In genomic region chr17:31433091-31433790, GRCh38 we compare ENCODE assay signal across 12 cellular contexts. TPM values are rescaled to one million over a fixed set of nuclear protein-coding genes. Genes with fewer than 3 reads are reported as not detected.
DNase-seq lines count a peak whose midpoint lies in the region; ATAC-seq and TF ChIP-seq lines count a peak whose summit lies in the region.
"Had no signal": no experiment of that assay in that cellular context is flagged by ENCODE, and none has a peak within 500 bp of the region (broad histone marks: within the 10 kb centered on the region; RNA-seq: fewer than 3 reads in every experiment).

No MANE protein-coding gene starts in this region.

- in situ Hi-C loops in gastrocnemius medialis (cut with MboI; ENCODE audit: low sequenced_read_pairs in 4 of 4): loop anchor here (25.0 kb wide), 2 partner anchors 404 to 429 kb away; partner anchors contain the start of gene COPRS (in 1 of the 4)

- peaks cover 15% of the 10 kb centered on the region for H3K4me1 ChIP-seq in CD8-positive, alpha-beta memory T cell (ENCODE audit: insufficient read depth, low read length)
- no peaks in the 10 kb centered on the region for H3K4me1 ChIP-seq in gastrocnemius medialis
- H3K4me1 ChIP-seq: right lobe of liver had no signal

- no peaks in the 10 kb centered on the region for H3K36me3 ChIP-seq in CD8-positive, alpha-beta memory T cell (ENCODE audit: insufficient read depth, low read length)
- no peaks in the 10 kb centered on the region for H3K36me3 ChIP-seq in KOPT-K1 (ENCODE audit: insufficient read depth, low read length)
- no peaks in the 10 kb centered on the region for H3K36me3 ChIP-seq in gastrocnemius medialis
- H3K36me3 ChIP-seq: right lobe of liver had no signal

- TF ChIP-seq POLR2A in gastrocnemius medialis (IDR thresholded peaks at IDR 0.05): no peak

- intact Hi-C loops in gastrocnemius medialis (cut with DNase I; ENCODE audit: low total_unique reads): no loop called here

- peaks cover 9 to 25% of the 10 kb centered on the region in 2 donors for H3K27me3 Mint-ChIP-seq in CD8-positive, alpha-beta memory T cell
- H3K27me3 Mint-ChIP-seq in activated CD4-positive, alpha-beta memory T cell treated with anti-CD3 and anti-CD28 coated beads, Interleukin-2, amount 10 ng/mL, durations not matched to agents 7 days and 5 days: peaks cover 31% of the 10 kb centered on the region
- H3K27me3 Mint-ChIP-seq in immature natural killer cell (ENCODE audit: low read depth in 3 of 3): peaks cover 3 to 14% (median 9%) of the 10 kb centered on the region in 3 donors

- H3K27ac Mint-ChIP-seq in CD8-positive, alpha-beta memory T cell: peak overlapping the region in 6 of 8 donors; percentile 2 to 80 (median 40)
- H3K27ac Mint-ChIP-seq in activated CD4-positive, alpha-beta memory T cell treated with anti-CD3 and anti-CD28 coated beads, Interleukin-2, amount 10 ng/mL, durations not matched to agents 7 days and 5 days: no peak overlapping the region
- peak overlapping the region in 4 of 6 donors; percentile 27 to 73 (median 64) for H3K27ac Mint-ChIP-seq in immature natural killer cell

- ATAC-seq in gastrocnemius medialis: no peak
- no peak for ATAC-seq in GM18867 (IDR thresholded peaks at IDR 0.05; ENCODE audit: unreplicated experiment)
- ATAC-seq in SK-N-SH treated with all-trans-retinoic acid at 6 μM for 48 hours: no peak
- ATAC-seq: right lobe of liver had no signal

- DNase-seq in CD8-positive, alpha-beta memory T cell: peak; percentile 31 to 66 (median 37)
- peak; percentile 69 for DNase-seq in activated CD4-positive, alpha-beta memory T cell treated with anti-CD3 and anti-CD28 coated beads, Interleukin-2, amount 10 ng/mL, durations not matched to agents 7 days and 5 days
- peak; percentile 53 to 57 (median 54) for DNase-seq in immature natural killer cell
- no peak for DNase-seq in gastrocnemius medialis
- no peak for DNase-seq in caudate nucleus (lab: John Stamatoyannopoulos, UW)
- DNase-seq: COR-L47, NCI-H446, SHP77 treated with DMSO at 0.1 percent for 48 hours had no signal

- H3K4me3 ChIP-seq in CD8-positive, alpha-beta memory T cell (ENCODE audit: low read length): no peak overlapping the region
- no peak overlapping the region for H3K4me3 ChIP-seq in gastrocnemius medialis
- H3K4me3 ChIP-seq: right lobe of liver had no signal

- CTCF ChIA-PET in CD8-positive, alpha-beta memory T cell (lab: Charles Lee): interaction anchor here (1.2 to 7.6 kb wide), 4 partner anchors 44 to 409 kb away, joined by 3 to 117 read pairs (median 6); no protein-coding TSS in a partner anchor
- CTCF ChIA-PET in activated CD4-positive, alpha-beta memory T cell treated with anti-CD3 and anti-CD28 coated beads, Interleukin-2, amount 10 ng/mL, durations not matched to agents 7 days and 5 days (lab: Charles Lee): interaction anchor here (1.2 kb wide), 1 partner anchor 102 kb away, joined by 3 read pairs; no protein-coding TSS in a partner anchor

- H3K4me1 Mint-ChIP-seq in CD8-positive, alpha-beta memory T cell: peaks cover 14 to 25% (median 19%) of the 10 kb centered on the region in 3 donors
- peaks cover 22% of the 10 kb centered on the region for H3K4me1 Mint-ChIP-seq in activated CD4-positive, alpha-beta memory T cell treated with anti-CD3 and anti-CD28 coated beads, Interleukin-2, amount 10 ng/mL, durations not matched to agents 7 days and 5 days
- H3K4me1 Mint-ChIP-seq in immature natural killer cell: peaks cover 20 to 25% of the 10 kb centered on the region in 2 donors

- H3K9me3 ChIP-seq in CD8-positive, alpha-beta memory T cell (ENCODE audit: low read length): no peaks in the 10 kb centered on the region
- H3K9me3 ChIP-seq in KOPT-K1 (ENCODE audit: insufficient read depth, low read length, poor library complexity, severe bottlenecking): no peaks in the 10 kb centered on the region
- H3K9me3 ChIP-seq in gastrocnemius medialis: no peaks in the 10 kb centered on the region
- H3K9me3 ChIP-seq: right lobe of liver had no signal

- no peak for TF ChIP-seq CTCF in gastrocnemius medialis (IDR thresholded peaks at IDR 0.05 in 4 of 5, conservative IDR thresholded peaks at IDR 0.05 in 1 of 5)

- POLR2A ChIA-PET in CD8-positive, alpha-beta memory T cell (lab: Charles Lee): interaction anchor here (0.6 kb wide), 1 partner anchor 10 kb away, joined by 3 read pairs; no protein-coding TSS in a partner anchor
- POLR2A ChIA-PET in activated CD4-positive, alpha-beta memory T cell treated with anti-CD3 and anti-CD28 coated beads, Interleukin-2, amount 10 ng/mL, durations not matched to agents 7 days and 5 days (lab: Charles Lee): interaction anchor here (0.5 to 1.1 kb wide), 2 partner anchors 75 to 112 kb away, joined by 4 to 6 read pairs; partner anchors contain the start of gene EVI2A

- peaks cover 0 to 5% (median 0%) of the 10 kb centered on the region in 3 donors for H3K36me3 Mint-ChIP-seq in CD8-positive, alpha-beta memory T cell
- no peaks in the 10 kb centered on the region for H3K36me3 Mint-ChIP-seq in activated CD4-positive, alpha-beta memory T cell treated with anti-CD3 and anti-CD28 coated beads, Interleukin-2, amount 10 ng/mL, durations not matched to agents 7 days and 5 days (ENCODE audit: low read depth)
- no peaks in the 10 kb centered on the region for H3K36me3 Mint-ChIP-seq in immature natural killer cell

- H3K27me3 ChIP-seq in CD8-positive, alpha-beta memory T cell (ENCODE audit: insufficient read depth, low read length, poor library complexity, severe bottlenecking): no peaks in the 10 kb centered on the region
- peaks cover 4 to 19% (median 14%) of the 10 kb centered on the region in 3 donors for H3K27me3 ChIP-seq in gastrocnemius medialis
- H3K27me3 ChIP-seq: right lobe of liver had no signal

- peak overlapping the region in 5 of 7 donors; percentile 4 to 45 (median 43) for H3K4me3 Mint-ChIP-seq in CD8-positive, alpha-beta memory T cell
- H3K4me3 Mint-ChIP-seq in activated CD4-positive, alpha-beta memory T cell treated with anti-CD3 and anti-CD28 coated beads, Interleukin-2, amount 10 ng/mL, durations not matched to agents 7 days and 5 days: no peak overlapping the region
- peak overlapping the region in 4 of 5 donors; percentile 20 to 69 (median 62) for H3K4me3 Mint-ChIP-seq in immature natural killer cell

- H3K27ac ChIP-seq in CD8-positive, alpha-beta memory T cell (ENCODE audit: low read depth, low read length): no peak overlapping the region
- peak overlapping the region; percentile 51 for H3K27ac ChIP-seq in KOPT-K1 (ENCODE audit: low read depth, low read length, poor library complexity, severe bottlenecking)
- no peak overlapping the region for H3K27ac ChIP-seq in gastrocnemius medialis
- no peak overlapping the region for H3K27ac ChIP-seq in caudate nucleus (ENCODE audit: low read depth, low read length)
- H3K27ac ChIP-seq: right lobe of liver had no signal

- no peaks in the 10 kb centered on the region for H3K9me3 Mint-ChIP-seq in CD8-positive, alpha-beta memory T cell
- no peaks in the 10 kb centered on the region for H3K9me3 Mint-ChIP-seq in activated CD4-positive, alpha-beta memory T cell treated with anti-CD3 and anti-CD28 coated beads, Interleukin-2, amount 10 ng/mL, durations not matched to agents 7 days and 5 days
- peaks cover 0 to 2% (median 0%) of the 10 kb centered on the region in 6 donors for H3K9me3 Mint-ChIP-seq in immature natural killer cell

TF ChIP-seq in SK-N-SH treated with all-trans-retinoic acid at 6 μM for 48 hours, 23 proteins besides CTCF, POLR2A, EP300 and RAD21:
- TF ChIP-seq ISL1 (CRISPR knock-in tag; IDR thresholded peaks at IDR 0.05) (no peak), ZFP30 (CRISPR knock-in tag; IDR thresholded peaks at IDR 0.05) (no peak), ARNTL (CRISPR knock-in tag; IDR thresholded peaks at IDR 0.05; ENCODE audit: borderline replicate concordance, low read depth) (no peak), ZNF565 (CRISPR knock-in tag; conservative IDR thresholded peaks at IDR 0.05; ENCODE audit: low read depth) (no peak), PPARA (CRISPR knock-in tag; IDR thresholded peaks at IDR 0.05; ENCODE audit: borderline replicate concordance) (no peak), ZNF8 (CRISPR knock-in tag; IDR thresholded peaks at IDR 0.05) (no peak), ZNF70 (CRISPR knock-in tag; IDR thresholded peaks at IDR 0.05) (no peak), CSDC2 (CRISPR knock-in tag; IDR thresholded peaks at IDR 0.05) (no peak), TOX (CRISPR knock-in tag; IDR thresholded peaks at IDR 0.05; ENCODE audit: borderline replicate concordance) (no peak), BACH2 (CRISPR knock-in tag; IDR thresholded peaks at IDR 0.05; ENCODE audit: borderline replicate concordance) (no peak), OSR1 (CRISPR knock-in tag; IDR thresholded peaks at IDR 0.05) (no peak), ZFP3 (CRISPR knock-in tag; IDR thresholded peaks at IDR 0.05) (no peak), GLIS3 (CRISPR knock-in tag; IDR thresholded peaks at IDR 0.05) (no peak), TCF4 (CRISPR knock-in tag; IDR thresholded peaks at IDR 0.05; ENCODE audit: borderline replicate concordance) (no peak)
- TF ChIP-seq, protein P1, sequence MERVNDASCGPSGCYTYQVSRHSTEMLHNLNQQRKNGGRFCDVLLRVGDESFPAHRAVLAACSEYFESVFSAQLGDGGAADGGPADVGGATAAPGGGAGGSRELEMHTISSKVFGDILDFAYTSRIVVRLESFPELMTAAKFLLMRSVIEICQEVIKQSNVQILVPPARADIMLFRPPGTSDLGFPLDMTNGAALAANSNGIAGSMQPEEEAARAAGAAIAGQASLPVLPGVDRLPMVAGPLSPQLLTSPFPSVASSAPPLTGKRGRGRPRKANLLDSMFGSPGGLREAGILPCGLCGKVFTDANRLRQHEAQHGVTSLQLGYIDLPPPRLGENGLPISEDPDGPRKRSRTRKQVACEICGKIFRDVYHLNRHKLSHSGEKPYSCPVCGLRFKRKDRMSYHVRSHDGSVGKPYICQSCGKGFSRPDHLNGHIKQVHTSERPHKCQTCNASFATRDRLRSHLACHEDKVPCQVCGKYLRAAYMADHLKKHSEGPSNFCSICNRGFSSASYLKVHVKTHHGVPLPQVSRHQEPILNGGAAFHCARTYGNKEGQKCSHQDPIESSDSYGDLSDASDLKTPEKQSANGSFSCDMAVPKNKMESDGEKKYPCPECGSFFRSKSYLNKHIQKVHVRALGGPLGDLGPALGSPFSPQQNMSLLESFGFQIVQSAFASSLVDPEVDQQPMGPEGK (CRISPR knock-in tag; IDR thresholded peaks at IDR 0.05; ENCODE audit: borderline replicate concordance): no peak

RNA-seq across cellular contexts. Expression of gene RAB11FIP4, which starts 41.8 kb away (rescaled TPM):
- total RNA-seq in CD8-positive, alpha-beta memory T cell: 10 to 100 TPM; 15.1 to 17.4 TPM
- 26.8 TPM for polyA plus RNA-seq in CD8-positive, alpha-beta memory T cell
- total RNA-seq in activated CD4-positive, alpha-beta memory T cell treated with anti-CD3 and anti-CD28 coated beads, Interleukin-2, amount 10 ng/mL, durations not matched to agents 7 days and 5 days: 10 to 100 TPM; 38.6 to 41.1 TPM
- 10 to 100 TPM; 14.2 to 41.8 (median 22.1) TPM for polyA plus RNA-seq in immature natural killer cell
- total RNA-seq in gastrocnemius medialis: under 1 TPM in 3 of 4 donors, not detected in 1; 0.09 to 0.22 (median 0.16) TPM

Comparison
In these comparisons a context has a peak if more than half of its experiments do, and no peak if none do; other contexts are left out.
1. DNase-seq: peak in CD8-positive, alpha-beta memory T cell (5 of 5), activated CD4-positive, alpha-beta memory T cell treated with anti-CD3 and anti-CD28 coated beads, Interleukin-2, amount 10 ng/mL, durations not matched to agents 7 days and 5 days (single experiment) and immature natural killer cell (3 of 3); none in gastrocnemius medialis (0 of 2) and caudate nucleus (0 of 61).
2. RNA of gene RAB11FIP4, which starts 41.8 kb away (total RNA-seq): 38.6 to 41.1 TPM in activated CD4-positive, alpha-beta memory T cell treated with anti-CD3 and anti-CD28 coated beads, Interleukin-2, amount 10 ng/mL, durations not matched to agents 7 days and 5 days and 15.1 to 17.4 TPM in CD8-positive, alpha-beta memory T cell; 0.09 to 0.22 TPM in gastrocnemius medialis; every median in the first group is over 10 times any median in the second.